ENCODE assay signal across 12 cellular contexts in the genomic region with DNA sequence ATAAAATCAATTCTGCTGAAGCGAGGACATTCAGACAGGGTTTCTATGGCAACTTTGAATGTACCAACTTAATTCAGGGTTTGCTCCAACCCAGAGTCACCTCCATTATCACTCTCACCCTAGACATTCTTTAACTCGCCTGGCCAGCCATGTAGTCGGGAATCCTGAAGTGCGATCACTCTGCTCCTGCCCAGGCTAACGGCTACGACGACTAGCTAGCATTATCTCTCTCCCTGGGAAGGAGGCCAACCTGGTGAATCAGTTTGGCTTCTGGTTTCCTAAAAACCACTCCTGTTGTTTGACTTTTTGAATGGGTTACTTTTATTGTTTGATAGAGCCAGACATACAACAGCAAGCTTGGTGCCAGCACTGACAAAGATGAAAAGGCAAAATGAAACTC. TPM values are rescaled to one million over a fixed set of nuclear protein-coding genes. Genes with fewer than 3 reads are reported as not detected.
DNase-seq lines count a peak whose midpoint lies in the region; ATAC-seq, FAIRE-seq and TF ChIP-seq lines count a peak whose summit lies in the region.
"Had no signal": no experiment of that assay in that cellular context is flagged by ENCODE, and none has a peak within 500 bp of the region (broad histone marks: within the 10 kb centered on the region; RNA-seq: fewer than 3 reads in every experiment).

No MANE protein-coding gene starts in this region.

- TF ChIP-seq POLR2A in GM12892 (IDR thresholded peaks at IDR 0.05; ENCODE audit: low read depth, low read length): no peak

- no peak for FAIRE-seq in GM12892 (lab: Jason Lieb, UNC)

- peak; percentile 86 for DNase-seq in A172 (ENCODE audit: low spot score)
- DNase-seq in HK-2 (ENCODE audit: unreplicated experiment): peak; percentile 79
- DNase-seq in astrocyte of the hippocampus (ENCODE audit: low read depth, low spot score): peak; percentile 87
- DNase-seq in iris pigment epithelial cell (ENCODE audit: low read depth): peak; percentile 84
- DNase-seq in immature natural killer cell: no peak
- DNase-seq in NCI-H187 (lab: John Stamatoyannopoulos, UW): no peak
- DNase-seq in GM12892 (ENCODE audit: insufficient read length): no peak
- no peak for DNase-seq in activated CD4-positive, alpha-beta T cell treated with anti-CD3 and anti-CD28 coated beads for 36 hours
- DNase-seq: activated T-cell treated with anti-CD3 and anti-CD28 coated beads for 4 hours, H7, left lung, NCI-H2171 had no signal

- ATAC-seq in activated CD4-positive, alpha-beta T cell treated with anti-CD3 and anti-CD28 coated beads for 36 hours: no peak
- ATAC-seq: left lung had no signal

- CTCF ChIA-PET in activated CD4-positive, alpha-beta T cell treated with anti-CD3 and anti-CD28 coated beads for 36 hours (lab: Charles Lee): no interaction called here

- H3K9me3 Mint-ChIP-seq in immature natural killer cell: no peaks in the 10 kb centered on the region
- no peaks in the 10 kb centered on the region for H3K9me3 Mint-ChIP-seq in activated CD4-positive, alpha-beta T cell treated with anti-CD3 and anti-CD28 coated beads for 36 hours (ENCODE audit: low read depth)

- no peaks in the 10 kb centered on the region for H3K4me1 Mint-ChIP-seq in immature natural killer cell
- H3K4me1 Mint-ChIP-seq in activated CD4-positive, alpha-beta T cell treated with anti-CD3 and anti-CD28 coated beads for 36 hours: peaks cover 9% of the 10 kb centered on the region

- intact Hi-C loops in activated CD4-positive, alpha-beta T cell treated with anti-CD3 and anti-CD28 coated beads for 36 hours (cut with DNase I, micrococcal nuclease): no loop called here

- no peaks in the 10 kb centered on the region for H3K36me3 Mint-ChIP-seq in immature natural killer cell
- H3K36me3 Mint-ChIP-seq in activated CD4-positive, alpha-beta T cell treated with anti-CD3 and anti-CD28 coated beads for 36 hours (ENCODE audit: low read depth): no peaks in the 10 kb centered on the region

- POLR2A ChIA-PET in activated CD4-positive, alpha-beta T cell treated with anti-CD3 and anti-CD28 coated beads for 36 hours (lab: Charles Lee): no interaction called here

- H3K4me3 Mint-ChIP-seq in immature natural killer cell: no peak overlapping the region
- no peak overlapping the region for H3K4me3 Mint-ChIP-seq in activated CD4-positive, alpha-beta T cell treated with anti-CD3 and anti-CD28 coated beads for 36 hours

- no peak overlapping the region for H3K27ac Mint-ChIP-seq in immature natural killer cell
- no peak overlapping the region for H3K27ac Mint-ChIP-seq in activated CD4-positive, alpha-beta T cell treated with anti-CD3 and anti-CD28 coated beads for 36 hours

- H3K27me3 Mint-ChIP-seq in immature natural killer cell (ENCODE audit: low read depth in 3 of 3): peaks cover 0 to 9% (median 6%) of the 10 kb centered on the region in 3 donors
- H3K27me3 Mint-ChIP-seq in activated CD4-positive, alpha-beta T cell treated with anti-CD3 and anti-CD28 coated beads for 36 hours: no peaks in the 10 kb centered on the region

RNA-seq across cellular contexts. Expression of gene ZBTB18, which starts 38.9 kb away (rescaled TPM):
- 24.5 and 28.8 TPM in 2 replicates for total RNA-seq in A172 (2014; rRNA removed; shearing (Covaris generic))
- under 1 TPM; 0.25 to 0.99 (median 0.72) TPM for polyA plus RNA-seq in immature natural killer cell
- polyA plus RNA-seq in GM12892 (2012; ENCODE audit: missing spikeins): 5.0 TPM
- total RNA-seq in activated CD4-positive, alpha-beta T cell treated with anti-CD3 and anti-CD28 coated beads for 36 hours: 1 to 10 TPM; 5.0 to 5.3 TPM

Comparison
In these comparisons a context has a peak if more than half of its experiments do, and no peak if none do; other contexts are left out.
1. DNase-seq: peak in A172 (single experiment), HK-2 (single experiment), astrocyte of the hippocampus (single experiment) and iris pigment epithelial cell (single experiment); none in immature natural killer cell (0 of 3), NCI-H187 (0 of 2), GM12892 (single experiment) and activated CD4-positive, alpha-beta T cell treated with anti-CD3 and anti-CD28 coated beads for 36 hours (single experiment).